Comparison of ENCODE assay signal across 10 cellular contexts in genomic region chr3:22089284-22089683, GRCh38.
A peak's percentile ranks its signal among the peaks of the same experiment; 100 is the strongest.
DNase-seq lines count a peak whose midpoint lies in the region; ATAC-seq, FAIRE-seq and TF ChIP-seq lines count a peak whose summit lies in the region.
"Had no signal": no experiment of that assay in that cellular context is flagged by ENCODE, and none has a peak within 500 bp of the region (broad histone marks: within the 10 kb centered on the region; RNA-seq: fewer than 3 reads in every experiment).

No MANE protein-coding gene starts in this region.

- CTCF ChIA-PET in CD4-positive, alpha-beta memory T cell (lab: Charles Lee; ENCODE audit: partially characterized antibody), result no interaction called here

- peak; percentile 61 for TF ChIP-seq CTCF in epithelial cell of proximal tubule (conservative IDR thresholded peaks at IDR 0.05; ENCODE audit: low read depth, low read length)

- H3K27ac Mint-ChIP-seq in stimulated activated memory B cell treated with anti-CD40 and anti-IgM and Interleukin-4, amounts not matched to agents 10 μg/mL and 1 μg/mL and 100 μg/mL, for 72 hours, result no peak overlapping the region
- no peak overlapping the region for H3K27ac Mint-ChIP-seq in CD4-positive, alpha-beta memory T cell
- H3K27ac Mint-ChIP-seq: activated B cell treated with CpG ODN at 0.5 μM for 24 hours had no signal

- ATAC-seq in HG03103 (IDR thresholded peaks at IDR 0.05; ENCODE audit: low read depth, unreplicated experiment), result peak; percentile 97
- ATAC-seq in stimulated activated memory B cell treated with anti-CD40 and anti-IgM and Interleukin-4, amounts not matched to agents 10 μg/mL and 1 μg/mL and 100 μg/mL, for 72 hours, result peak; percentile 86

- H3K36me3 Mint-ChIP-seq in stimulated activated memory B cell treated with anti-CD40 and anti-IgM and Interleukin-4, amounts not matched to agents 10 μg/mL and 1 μg/mL and 100 μg/mL, for 72 hours, result no peaks in the 10 kb centered on the region
- no peaks in the 10 kb centered on the region for H3K36me3 Mint-ChIP-seq in CD4-positive, alpha-beta memory T cell

- no peak overlapping the region for H3K4me3 Mint-ChIP-seq in stimulated activated memory B cell treated with anti-CD40 and anti-IgM and Interleukin-4, amounts not matched to agents 10 μg/mL and 1 μg/mL and 100 μg/mL, for 72 hours
- no peak overlapping the region for H3K4me3 Mint-ChIP-seq in CD4-positive, alpha-beta memory T cell
- H3K4me3 Mint-ChIP-seq: activated B cell treated with CpG ODN at 0.5 μM for 24 hours had no signal

- peak; percentile 80 for FAIRE-seq in GM19239 (lab: Jason Lieb, UNC)

- H3K36me3 ChIP-seq in CD4-positive, alpha-beta memory T cell (ENCODE audit: insufficient read depth, low read length), result no peaks in the 10 kb centered on the region

- no peaks in the 10 kb centered on the region for H3K27me3 Mint-ChIP-seq in stimulated activated memory B cell treated with anti-CD40 and anti-IgM and Interleukin-4, amounts not matched to agents 10 μg/mL and 1 μg/mL and 100 μg/mL, for 72 hours
- H3K27me3 Mint-ChIP-seq in CD4-positive, alpha-beta memory T cell, result no peaks in the 10 kb centered on the region
- H3K27me3 Mint-ChIP-seq: activated B cell treated with CpG ODN at 0.5 μM for 24 hours had no signal

- H3K4me1 ChIP-seq in CD4-positive, alpha-beta memory T cell (ENCODE audit: insufficient read depth, low read length), result no peaks in the 10 kb centered on the region

- H3K4me3 ChIP-seq in epithelial cell of proximal tubule (ENCODE audit: low read depth, low read length), result no peak overlapping the region
- no peak overlapping the region for H3K4me3 ChIP-seq in CD4-positive, alpha-beta memory T cell (ENCODE audit: low read length in 2 of 2)
- H3K4me3 ChIP-seq: skin epidermis had no signal

- DNase-seq in DMS53 (lab: John Stamatoyannopoulos, UW) (peak; percentile 69), GM19239 (ENCODE audit: insufficient read length, low spot score) (peak; percentile 1), NCI-H748 (lab: John Stamatoyannopoulos, UW; ENCODE audit: unreplicated experiment) (peak; percentile 49), epithelial cell of proximal tubule (ENCODE audit: low read depth) (peak; percentile 59), DMS114 treated with DMSO at 0.1 percent for 48 hours (lab: John Stamatoyannopoulos, UW; ENCODE audit: unreplicated experiment) (no peak)
- DNase-seq in CD4-positive, alpha-beta memory T cell, result no peak
- DNase-seq: activated B cell treated with CpG ODN at 0.5 μM for 24 hours had no signal

- H3K27ac ChIP-seq in CD4-positive, alpha-beta memory T cell (ENCODE audit: low read depth, low read length), result no peak overlapping the region
- H3K27ac ChIP-seq: skin epidermis had no signal

- H3K4me1 Mint-ChIP-seq in stimulated activated memory B cell treated with anti-CD40 and anti-IgM and Interleukin-4, amounts not matched to agents 10 μg/mL and 1 μg/mL and 100 μg/mL, for 72 hours, result no peaks in the 10 kb centered on the region
- H3K4me1 Mint-ChIP-seq in CD4-positive, alpha-beta memory T cell, result no peaks in the 10 kb centered on the region
- H3K4me1 Mint-ChIP-seq: activated B cell treated with CpG ODN at 0.5 μM for 24 hours had no signal

- intact Hi-C loops in CD4-positive, alpha-beta memory T cell (cut with micrococcal nuclease), result no loop called here

- H3K27me3 ChIP-seq in CD4-positive, alpha-beta memory T cell (ENCODE audit: insufficient read depth, low read length), result no peaks in the 10 kb centered on the region

- POLR2A ChIA-PET in CD4-positive, alpha-beta memory T cell (lab: Charles Lee; ENCODE audit: partially characterized antibody), result no interaction called here

- no peaks in the 10 kb centered on the region for H3K9me3 ChIP-seq in CD4-positive, alpha-beta memory T cell (ENCODE audit: control insufficient read depth in 1 of 2, low read length in 2 of 2)

- H3K9me3 Mint-ChIP-seq in stimulated activated memory B cell treated with anti-CD40 and anti-IgM and Interleukin-4, amounts not matched to agents 10 μg/mL and 1 μg/mL and 100 μg/mL, for 72 hours, result no peaks in the 10 kb centered on the region
- peaks cover 0 to 12% (median 3%) of the 10 kb centered on the region in 8 donors for H3K9me3 Mint-ChIP-seq in CD4-positive, alpha-beta memory T cell
- H3K9me3 Mint-ChIP-seq: activated B cell treated with CpG ODN at 0.5 μM for 24 hours had no signal

Comparison
In these comparisons a context has a peak if more than half of its experiments do, and no peak if none do; other contexts are left out.
1. DNase-seq: peak in DMS53 (single experiment), GM19239 (single experiment), NCI-H748 (single experiment) and epithelial cell of proximal tubule (single experiment); none in DMS114 treated with DMSO at 0.1 percent for 48 hours (single experiment) and CD4-positive, alpha-beta memory T cell (0 of 5).